ENCODE assay signal across 9 cellular contexts in genomic region chr6:31792741-31793140, GRCh38. TPM values are rescaled to one million over a fixed set of nuclear protein-coding genes. Genes with fewer than 3 reads are reported as not detected.
DNase-seq lines count a peak whose midpoint lies in the region; ATAC-seq and TF ChIP-seq lines count a peak whose summit lies in the region.
"Had no signal": no experiment of that assay in that cellular context is flagged by ENCODE, and none has a peak within 500 bp of the region (broad histone marks: within the 10 kb centered on the region; RNA-seq: fewer than 3 reads in every experiment).

No MANE protein-coding gene starts in this region.

- H3K9ac ChIP-seq in OCI-LY1 (ENCODE audit: low read length), result no peak overlapping the region
- H3K9ac ChIP-seq: KMS-11 had no signal

- H3K36me3 ChIP-seq in OCI-LY1 (ENCODE audit: insufficient read depth, low read length), result peaks cover 52% of the 10 kb centered on the region

- H3K79me2 ChIP-seq in OCI-LY1 (ENCODE audit: insufficient read depth, low read length), result peaks cover 14% of the 10 kb centered on the region; the same call in 1 of the 2 replicates

- no peaks in the 10 kb centered on the region for H3K9me2 ChIP-seq in OCI-LY1 (ENCODE audit: low read depth, low read length)

- H3K4me3 ChIP-seq in OCI-LY1 (ENCODE audit: low read depth, low read length, poor library complexity, severe bottlenecking), result no peak overlapping the region
- no peak overlapping the region for H3K4me3 ChIP-seq in lower leg skin (ENCODE audit: low read depth, poor library complexity, severe bottlenecking)

- no peaks in the 10 kb centered on the region for H3K9me3 Mint-ChIP-seq in neural crest cell
- no peaks in the 10 kb centered on the region for H3K9me3 Mint-ChIP-seq in nephron progenitor cell
- H3K9me3 Mint-ChIP-seq: immature natural killer cell had no signal

- 0 out of 2 replicates have a peak, but pooled peaks cover 6% of the 10 kb centered on the region for H3F3A ChIP-seq in OCI-LY1 (ENCODE audit: insufficient read depth, low read length)

- no peaks in the 10 kb centered on the region for H3K27me3 ChIP-seq in OCI-LY1 (ENCODE audit: insufficient read depth, low read length)

- no peak for ATAC-seq in HG03280 (IDR thresholded peaks at IDR 0.05; ENCODE audit: unreplicated experiment)

- H3K27ac Mint-ChIP-seq in neural crest cell (ENCODE audit: unreplicated experiment) (peak overlapping the region; percentile 50), nephron progenitor cell (no peak overlapping the region)

- intact Hi-C loops in lower leg skin (cut with DNase I; ENCODE audit: low total_unique reads), result no loop called here

- H3K27ac ChIP-seq in OCI-LY1 (ENCODE audit: low read depth, low read length, poor library complexity, severe bottlenecking), result peak overlapping the region; percentile 25
- H3K27ac ChIP-seq: KMS-11 had no signal

- no peaks in the 10 kb centered on the region for H4K20me1 ChIP-seq in OCI-LY1 (ENCODE audit: insufficient read depth, low read length)

- peak; percentile 73 for DNase-seq in EL
- peak; percentile 29 for DNase-seq in cerebellar cortex (ENCODE audit: low spot score)
- DNase-seq in neural crest cell (ENCODE audit: low read depth, low spot score), result no peak
- no peak for DNase-seq in nephron progenitor cell
- no peak for DNase-seq in lower leg skin (ENCODE audit: low spot score in 2 of 2)
- DNase-seq: immature natural killer cell had no signal

- no peak overlapping the region for H2AFZ ChIP-seq in OCI-LY1 (ENCODE audit: low read length)

- H3K4me2 ChIP-seq in OCI-LY1 (ENCODE audit: low read length), result no peak overlapping the region

- no peaks in the 10 kb centered on the region for H3K9me3 ChIP-seq in OCI-LY1 (ENCODE audit: low read length)

- H3K36me3 Mint-ChIP-seq in neural crest cell (ENCODE audit: low read depth) (peaks cover 15% of the 10 kb centered on the region), nephron progenitor cell (ENCODE audit: low read depth) (peaks cover 47% of the 10 kb centered on the region)

- peaks cover 33% of the 10 kb centered on the region for H3K4me1 ChIP-seq in OCI-LY1 (ENCODE audit: insufficient read depth, low read length, severe bottlenecking)

- H3K4me1 Mint-ChIP-seq in neural crest cell, result peaks cover 28% of the 10 kb centered on the region
- peaks cover 48% of the 10 kb centered on the region for H3K4me1 Mint-ChIP-seq in nephron progenitor cell

- no peak for TF ChIP-seq POLR2A in lower leg skin (IDR thresholded peaks at IDR 0.05)

- no peaks in the 10 kb centered on the region for H3K27me3 Mint-ChIP-seq in neural crest cell (ENCODE audit: low read depth)
- H3K27me3 Mint-ChIP-seq in nephron progenitor cell (ENCODE audit: low read depth, poor library complexity), result no peaks in the 10 kb centered on the region

- TF ChIP-seq CTCF in OCI-LY1 (IDR thresholded peaks at IDR 0.05; ENCODE audit: low read length), result no peak
- TF ChIP-seq CTCF in neural crest cell (conservative IDR thresholded peaks at IDR 0.05), result no peak
- TF ChIP-seq CTCF in nephron progenitor cell (IDR thresholded peaks at IDR 0.05), result no peak
- no peak for TF ChIP-seq CTCF in lower leg skin (IDR thresholded peaks at IDR 0.05)

- 91 to 93% methylated on average over 13 of the region's 13 CpGs for WGBS in lower leg skin, 2 donors

- peak overlapping the region; percentile 49 for H3K4me3 Mint-ChIP-seq in neural crest cell
- no peak overlapping the region for H3K4me3 Mint-ChIP-seq in nephron progenitor cell

RNA-seq across cellular contexts. Expression of gene VARS1, which starts 2.8 kb away (rescaled TPM):
- total RNA-seq in neural crest cell, result 162 and 163 TPM in 2 replicates
- 10 to 100 TPM; 39.2 to 53.9 (median 46.9) TPM for total RNA-seq in lower leg skin

RNA-seq across cellular contexts. Expression of gene LSM2, which starts 14.0 kb away (rescaled TPM):
- total RNA-seq in neural crest cell (122 and 135 TPM in 2 replicates), lower leg skin (10 to 100 TPM; 24.7 to 34.5 (median 28.7) TPM)

RNA-seq across cellular contexts. Expression of gene VWA7, which starts 15.6 kb away (rescaled TPM):
- 2.0 and 2.7 TPM in 2 replicates for total RNA-seq in neural crest cell
- 1 to 10 TPM in 3 of 4 donors, under 1 TPM in 1; 0.49 to 4.8 (median 1.4) TPM for total RNA-seq in lower leg skin

RNA-seq across cellular contexts. Expression of gene HSPA1L, which starts 22.3 kb away (rescaled TPM):
- total RNA-seq in neural crest cell (1.5 and 1.8 TPM in 2 replicates), lower leg skin (1 to 10 TPM; 1.3 to 2.3 (median 1.8) TPM)

RNA-seq across cellular contexts. Expression of gene HSPA1A, which starts 22.6 kb away (rescaled TPM):
- total RNA-seq in neural crest cell (70.3 and 72.3 TPM in 2 replicates), lower leg skin (100 to 1,000 TPM; 237 to 342 (median 321) TPM)

Comparison
In these comparisons a context has a peak if more than half of its experiments do, and no peak if none do; other contexts are left out.
1. DNase-seq: peak in EL (single experiment) and cerebellar cortex (single experiment); none in neural crest cell (single experiment), nephron progenitor cell (single experiment) and lower leg skin (0 of 2).